10 cellular contexts compared by ENCODE assay signal in the genomic region with DNA sequence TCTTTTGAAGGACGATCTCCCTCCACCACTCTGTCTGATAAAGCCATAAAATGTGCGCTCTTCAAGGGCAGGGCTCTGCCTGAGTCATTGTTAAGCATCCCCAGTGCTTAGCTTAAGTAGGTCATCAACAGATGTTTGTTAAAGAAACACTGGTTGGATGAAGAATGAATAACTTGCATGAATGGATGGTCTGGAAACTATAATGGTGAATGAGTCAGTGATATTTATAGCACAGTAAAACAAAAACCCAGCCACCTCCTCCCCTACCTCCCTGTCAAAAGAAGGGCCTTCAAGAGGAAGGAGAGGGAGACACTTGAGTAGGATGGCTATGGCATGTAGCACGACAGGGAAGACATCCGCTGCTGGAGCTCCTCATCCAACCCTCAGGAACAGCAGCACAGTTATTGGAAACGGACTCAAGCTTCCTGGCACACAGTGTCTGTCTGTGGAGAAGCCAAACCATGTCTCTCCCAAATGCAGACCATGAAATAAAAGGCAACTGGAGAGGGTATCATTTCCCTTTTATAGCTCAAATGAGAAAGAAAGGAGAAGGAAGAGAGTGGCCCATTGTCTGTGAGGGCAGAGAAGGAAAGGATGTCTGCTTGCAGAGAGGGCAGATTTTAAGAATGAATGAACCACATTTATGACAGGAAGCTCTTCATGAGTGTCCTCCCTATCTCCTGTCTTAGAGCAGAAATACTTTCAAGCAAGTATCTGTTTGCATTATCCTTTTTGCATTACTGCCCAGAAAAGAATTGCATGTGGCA.
DNase-seq lines count a peak whose midpoint lies in the region; TF ChIP-seq lines count a peak whose summit lies in the region.
"Had no signal": no experiment of that assay in that cellular context is flagged by ENCODE, and none has a peak within 500 bp of the region (broad histone marks: within the 10 kb centered on the region; RNA-seq: fewer than 3 reads in every experiment).

No MANE protein-coding gene starts in this region.

- peak overlapping the region; percentile 46 for H3K27ac Mint-ChIP-seq in chondrocyte (ENCODE audit: unreplicated experiment)
- H3K27ac Mint-ChIP-seq in activated naive CD4-positive, alpha-beta T cell treated with anti-CD3 and anti-CD28 coated beads, Interleukin-2, amount 10 ng/mL, durations not matched to agents 7 days and 5 days = no peak overlapping the region
- H3K27ac Mint-ChIP-seq: stimulated activated naive CD8-positive, alpha-beta T cell treated with anti-CD3 and anti-CD28 coated beads, Interleukin-15, Interleukin-2, amounts not matched to agents 100 ng/mL and 50 ng/mL, for 24 hours had no signal

- DNase-seq in COLO829 (ENCODE audit: low spot score) (peak; percentile 93), NB4 (ENCODE audit: low read depth) (peak; percentile 58), chondrocyte (ENCODE audit: low spot score) (no peak), non-pigmented ciliary epithelial cell (ENCODE audit: low read depth) (peak; percentile 76), SHP77 (lab: John Stamatoyannopoulos, UW) (no peak), NCI-H2081 treated with DMSO at 0.1 percent for 48 hours (lab: John Stamatoyannopoulos, UW) (no peak), T1000 (lab: John Stamatoyannopoulos, UW) (no peak)
- DNase-seq in activated naive CD4-positive, alpha-beta T cell treated with anti-CD3 and anti-CD28 coated beads, Interleukin-2, amount 10 ng/mL, durations not matched to agents 7 days and 5 days = no peak
- DNase-seq: activated CD8-positive, alpha-beta memory T cell treated with anti-CD3 and anti-CD28 coated beads, Interleukin-2, amount 50 U/mL, for 4 hours had no signal

- CTCF ChIA-PET in activated naive CD4-positive, alpha-beta T cell treated with anti-CD3 and anti-CD28 coated beads, Interleukin-2, amount 10 ng/mL, durations not matched to agents 7 days and 5 days (lab: Charles Lee) = interaction anchor here (1.0 kb wide), 1 partner anchor 79 kb away, joined by 3 read pairs; no protein-coding TSS in a partner anchor

- H3K4me1 Mint-ChIP-seq in chondrocyte (ENCODE audit: low read depth) = peaks cover 21% of the 10 kb centered on the region
- H3K4me1 Mint-ChIP-seq in activated naive CD4-positive, alpha-beta T cell treated with anti-CD3 and anti-CD28 coated beads, Interleukin-2, amount 10 ng/mL, durations not matched to agents 7 days and 5 days = no peaks in the 10 kb centered on the region

- no peak for TF ChIP-seq POLR2A in NB4 (IDR thresholded peaks at IDR 0.05; ENCODE audit: extremely low read depth, insufficient read length)

- H3K27me3 Mint-ChIP-seq in chondrocyte (ENCODE audit: low read depth) = peaks cover 2% of the 10 kb centered on the region
- H3K27me3 Mint-ChIP-seq in activated naive CD4-positive, alpha-beta T cell treated with anti-CD3 and anti-CD28 coated beads, Interleukin-2, amount 10 ng/mL, durations not matched to agents 7 days and 5 days = peaks cover 40% of the 10 kb centered on the region

- no peak overlapping the region for H3K4me3 ChIP-seq in NB4 (ENCODE audit: low read depth, low read length)

- no peak overlapping the region for H3K4me3 Mint-ChIP-seq in chondrocyte (ENCODE audit: unreplicated experiment)
- H3K4me3 Mint-ChIP-seq in activated naive CD4-positive, alpha-beta T cell treated with anti-CD3 and anti-CD28 coated beads, Interleukin-2, amount 10 ng/mL, durations not matched to agents 7 days and 5 days = no peak overlapping the region
- H3K4me3 Mint-ChIP-seq: stimulated activated naive CD8-positive, alpha-beta T cell treated with anti-CD3 and anti-CD28 coated beads, Interleukin-15, Interleukin-2, amounts not matched to agents 100 ng/mL and 50 ng/mL, for 24 hours had no signal

- TF ChIP-seq CTCF in NB4 (IDR thresholded peaks at IDR 0.05; ENCODE audit: low read depth, low read length) (no peak), chondrocyte (IDR thresholded peaks at IDR 0.05) (no peak)

- no peaks in the 10 kb centered on the region for H3K36me3 Mint-ChIP-seq in chondrocyte (ENCODE audit: low read depth)
- H3K36me3 Mint-ChIP-seq in activated naive CD4-positive, alpha-beta T cell treated with anti-CD3 and anti-CD28 coated beads, Interleukin-2, amount 10 ng/mL, durations not matched to agents 7 days and 5 days = no peaks in the 10 kb centered on the region

- H3K9me3 Mint-ChIP-seq in chondrocyte (ENCODE audit: low read depth) = no peaks in the 10 kb centered on the region
- no peaks in the 10 kb centered on the region for H3K9me3 Mint-ChIP-seq in activated naive CD4-positive, alpha-beta T cell treated with anti-CD3 and anti-CD28 coated beads, Interleukin-2, amount 10 ng/mL, durations not matched to agents 7 days and 5 days
- H3K9me3 Mint-ChIP-seq: stimulated activated naive CD8-positive, alpha-beta T cell treated with anti-CD3 and anti-CD28 coated beads, Interleukin-15, Interleukin-2, amounts not matched to agents 100 ng/mL and 50 ng/mL, for 24 hours had no signal

Comparison
In these comparisons a context has a peak if more than half of its experiments do, and no peak if none do; other contexts are left out.
1. DNase-seq: peak in COLO829 (single experiment), NB4 (single experiment) and non-pigmented ciliary epithelial cell (single experiment); none in chondrocyte (single experiment), activated naive CD4-positive, alpha-beta T cell treated with anti-CD3 and anti-CD28 coated beads, Interleukin-2, amount 10 ng/mL, durations not matched to agents 7 days and 5 days (single experiment), SHP77 (0 of 2), NCI-H2081 treated with DMSO at 0.1 percent for 48 hours (single experiment) and T1000 (single experiment).